8 cellular contexts compared by ENCODE assay signal in the genomic region with DNA sequence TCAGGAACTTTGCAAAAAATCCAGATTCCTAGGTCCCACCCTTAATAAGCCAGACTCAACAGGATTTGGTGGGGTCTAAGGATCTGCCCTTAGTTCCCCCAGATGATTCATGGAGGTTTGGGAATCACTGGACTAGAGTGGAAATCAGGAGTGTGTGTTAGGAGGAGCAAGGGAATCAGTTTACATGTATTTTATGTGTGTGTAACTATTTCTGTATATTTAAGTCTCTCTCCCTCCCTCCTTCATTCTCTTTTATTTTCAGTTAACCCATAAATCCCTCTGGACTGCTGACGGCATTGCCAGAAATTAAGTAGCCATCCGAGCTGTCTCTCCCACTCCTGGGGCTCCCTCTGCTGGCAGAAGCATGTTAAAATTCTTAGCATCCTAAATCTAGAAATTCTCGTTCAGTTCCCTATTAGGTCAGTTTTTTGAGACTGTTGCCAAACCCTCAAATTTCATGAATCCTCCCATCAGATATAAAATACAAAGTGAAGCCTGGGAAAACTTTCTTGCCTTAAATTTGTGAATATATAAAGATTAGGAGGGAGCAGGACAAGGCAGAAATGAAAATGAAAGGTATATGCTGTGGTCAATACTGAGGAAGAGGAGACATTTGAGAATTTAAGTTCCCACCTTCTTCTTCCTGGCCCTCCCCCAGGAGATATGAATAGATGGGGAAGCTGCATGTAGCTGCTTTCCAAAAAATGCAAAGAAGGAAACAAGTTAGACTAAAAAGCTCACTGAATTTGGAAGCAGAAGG. TPM values are rescaled to one million over a fixed set of nuclear protein-coding genes. Genes with fewer than 3 reads are reported as not detected.
DNase-seq lines count a peak whose midpoint lies in the region; ATAC-seq and TF ChIP-seq lines count a peak whose summit lies in the region.

No MANE protein-coding gene starts in this region.

- no peaks in the 10 kb centered on the region for H3K27me3 ChIP-seq in thoracic aorta (replicated peaks; ENCODE audit: insufficient read depth)

- H3K4me1 ChIP-seq in thoracic aorta (ENCODE audit: control insufficient read depth in 1 of 2, low read depth in 2 of 2) = no peaks in the 10 kb centered on the region

- H3K27ac ChIP-seq in thoracic aorta = no peak overlapping the region

- TF ChIP-seq CTCF in LNCaP clone FGC (IDR thresholded peaks at IDR 0.05; ENCODE audit: control insufficient read depth, extremely low read depth, insufficient read depth) (peak; percentile 87), omental fat pad (IDR thresholded peaks at IDR 0.05) (peak in 2 of 3 donors; percentile 22 to 83), thoracic aorta (IDR thresholded peaks at IDR 0.05) (peak; percentile 79)

- peak in 11 of 14 donors; percentile 4 to 56 (median 44) for DNase-seq in C1 segment of cervical spinal cord (lab: John Stamatoyannopoulos, UW)
- peak; percentile 56 for DNase-seq in LNCaP clone FGC (ENCODE audit: low read depth)
- peak; percentile 51 to 54 for DNase-seq in SHP77 (lab: John Stamatoyannopoulos, UW)
- peak; percentile 55 for DNase-seq in activated T-helper 9 cell treated with anti-CD3 and anti-CD28 coated beads, Interleukin-2, amount 50 U/mL, for 16 hours (ENCODE audit: low read depth)
- DNase-seq in foreskin melanocyte = peak; percentile 62
- peak; percentile 51 for DNase-seq in omental fat pad (ENCODE audit: low spot score)
- DNase-seq in thoracic aorta (ENCODE audit: low spot score) = no peak

- ATAC-seq in GM19452 (IDR thresholded peaks at IDR 0.05; ENCODE audit: unreplicated experiment) = peak; percentile 72
- peak; percentile 51 for ATAC-seq in omental fat pad (ENCODE audit: low FRiP score)
- ATAC-seq in thoracic aorta (ENCODE audit: insufficient number of reproducible peaks, low FRiP score, low read depth) = no peak

- no peaks in the 10 kb centered on the region for H3K36me3 ChIP-seq in thoracic aorta

- H3K4me3 ChIP-seq in LNCaP clone FGC (ENCODE audit: low read depth, low read length) = no peak overlapping the region
- H3K4me3 ChIP-seq in thoracic aorta = no peak overlapping the region

- H3K9me3 ChIP-seq in thoracic aorta = no peaks in the 10 kb centered on the region

RNA-seq across cellular contexts. Expression of a gene that starts 11.7 kb away (rescaled TPM):
- total RNA-seq in omental fat pad (10 to 100 TPM; 12.8 to 47.3 (median 18.0) TPM), thoracic aorta (10 to 100 TPM; 15.7 to 24.4 TPM)

RNA-seq across cellular contexts. Expression of a gene that starts 17.7 kb away (rescaled TPM):
- total RNA-seq in omental fat pad = 1,000 to 10,000 TPM in 3 of 4 donors, 100 to 1,000 TPM in 1; 423 to 6,912 (median 1,538) TPM
- 10 to 100 TPM; 11.0 to 83.5 TPM for total RNA-seq in thoracic aorta

RNA-seq across cellular contexts. Expression of a gene that starts 40.7 kb away (rescaled TPM):
- total RNA-seq in omental fat pad = 10 to 100 TPM in 1 of 4 donors, 1 to 10 TPM in 3; 2.5 to 69.9 (median 6.3) TPM
- 1 to 10 TPM; 3.4 to 5.1 TPM for total RNA-seq in thoracic aorta

Comparison
In these comparisons a context has a peak if more than half of its experiments do, and no peak if none do; other contexts are left out.
1. RNA of a gene that starts 17.7 kb away (total RNA-seq): 423 to 6,912 TPM in omental fat pad; 11.0 to 83.5 TPM in thoracic aorta; every median in the first group is over 4 times any median in the second.
2. Peak in every context shown above with its lines, with median percentiles within 50 percentile points of each other: CTCF ChIP-seq.